In the genomic region with DNA sequence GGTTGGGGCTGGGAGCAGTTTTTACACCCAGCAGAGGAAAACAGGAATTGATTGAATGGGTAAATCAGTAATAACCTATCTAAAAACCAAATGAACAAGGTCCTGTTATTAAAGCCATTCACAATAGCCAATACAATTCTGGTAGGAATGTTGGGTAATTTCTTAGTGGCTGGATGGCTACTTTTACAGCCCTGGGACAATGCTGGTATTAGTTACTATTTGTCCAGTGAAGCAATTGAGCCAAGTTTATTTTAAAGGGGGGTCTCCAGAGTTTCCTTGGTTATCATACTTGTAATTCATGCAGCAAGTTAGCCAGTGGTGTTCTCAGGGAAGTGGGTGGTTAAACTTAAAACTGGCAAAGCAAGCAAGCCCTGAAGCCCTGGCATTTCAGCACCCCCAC, we compare ENCODE assay signal across 29 cellular contexts.
"Had no signal": no experiment of that assay in that cellular context is flagged by ENCODE, and none has a peak within 500 bp of the region (broad histone marks: within the 10 kb centered on the region; RNA-seq: fewer than 3 reads in every experiment).

No MANE protein-coding gene starts in this region.

- H3K4me1 Mint-ChIP-seq: activated CD4-positive, alpha-beta memory T cell treated with anti-CD3 and anti-CD28 coated beads, Interleukin-2, amount 10 ng/mL, durations not matched to agents 7 days and 5 days; activated CD4-positive, alpha-beta T cell treated with anti-CD3 and anti-CD28 coated beads, Interleukin-2, amount 10 ng/mL, durations not matched to agents 7 days and 5 days; activated T-helper 17 cell treated with anti-CD3 and anti-CD28 coated beads, Interleukin-2, amount 50 U/mL, for 72 hours had no signal

- ATAC-seq: activated T-cell treated with anti-CD3 and anti-CD28 coated beads, Interleukin-2, amount 50 U/mL, for 4 hours; activated T-helper 17 cell treated with anti-CD3 and anti-CD28 coated beads, Interleukin-2, amount 50 U/mL, for 72 hours; gastroesophageal sphincter; WTC11 had no signal

- H3K4me3 Mint-ChIP-seq: activated CD4-positive, alpha-beta memory T cell treated with anti-CD3 and anti-CD28 coated beads, Interleukin-2, amount 10 ng/mL, durations not matched to agents 7 days and 5 days; activated CD4-positive, alpha-beta T cell treated with anti-CD3 and anti-CD28 coated beads, Interleukin-2, amount 10 ng/mL, durations not matched to agents 7 days and 5 days; activated naive CD8-positive, alpha-beta T cell; activated T-cell treated with anti-CD3 and anti-CD28 coated beads, Interleukin-2, amount 50 U/mL, for 4 hours; activated T-helper 17 cell treated with anti-CD3 and anti-CD28 coated beads, Interleukin-2, amount 50 U/mL, for 72 hours; brain; WTC11 had no signal

- H3K4me1 ChIP-seq: breast epithelium, colonic mucosa, esophagus squamous epithelium had no signal

- H3K27ac ChIP-seq: adrenal gland, breast epithelium, cardiac muscle cell, colonic mucosa, epithelial cell of prostate, esophagus squamous epithelium, gastroesophageal sphincter, VCaP had no signal

- H3K9me3 Mint-ChIP-seq: activated CD4-positive, alpha-beta memory T cell treated with anti-CD3 and anti-CD28 coated beads, Interleukin-2, amount 10 ng/mL, durations not matched to agents 7 days and 5 days; activated CD4-positive, alpha-beta T cell treated with anti-CD3 and anti-CD28 coated beads, Interleukin-2, amount 10 ng/mL, durations not matched to agents 7 days and 5 days; activated T-cell treated with anti-CD3 and anti-CD28 coated beads, Interleukin-2, amount 50 U/mL, for 4 hours; brain; WTC11 had no signal

- DNase-seq: activated CD4-positive, alpha-beta memory T cell treated with anti-CD3 and anti-CD28 coated beads, Interleukin-2, amount 10 ng/mL, durations not matched to agents 7 days and 5 days; activated CD4-positive, alpha-beta T cell treated with anti-CD3 and anti-CD28 coated beads for 1 hour; activated CD4-positive, alpha-beta T cell treated with anti-CD3 and anti-CD28 coated beads for 4 hours; activated CD4-positive, alpha-beta T cell treated with anti-CD3 and anti-CD28 coated beads, Interleukin-2, amount 10 ng/mL, durations not matched to agents 7 days and 5 days; activated CD4-positive, alpha-beta T cell treated with anti-CD3 and anti-CD28 coated beads, Interleukin-2, amount 50 U/mL, for 4 hours; activated effector memory CD4-positive, alpha-beta T cell treated with Interleukin-2 at 50 U/mL for 16 hours; activated gamma-delta T cell treated with Interleukin-2 at 50 U/mL for 16 hours; activated naive CD4-positive, alpha-beta T cell treated with anti-CD3 and anti-CD28 coated beads, Interleukin-2, amount 50 U/mL, for 16 hours; activated naive CD4-positive, alpha-beta T cell treated with Interleukin-2 at 50 U/mL for 16 hours; activated T-cell treated with anti-CD3 and anti-CD28 coated beads, Interleukin-2, amount 50 U/mL, for 4 hours; adrenal gland; amygdala; aorta; central memory CD4-positive, alpha-beta T cell; cerebellar nuclear complex; colonic mucosa; effector CD8-positive, alpha-beta T cell; esophagus squamous epithelium; foreskin melanocyte; T-helper 2 cell had no signal

- H3K27ac Mint-ChIP-seq: activated CD4-positive, alpha-beta memory T cell treated with anti-CD3 and anti-CD28 coated beads, Interleukin-2, amount 10 ng/mL, durations not matched to agents 7 days and 5 days; activated CD4-positive, alpha-beta T cell treated with anti-CD3 and anti-CD28 coated beads, Interleukin-2, amount 10 ng/mL, durations not matched to agents 7 days and 5 days; activated naive CD8-positive, alpha-beta T cell; activated T-helper 17 cell treated with anti-CD3 and anti-CD28 coated beads, Interleukin-2, amount 50 U/mL, for 72 hours; WTC11 had no signal

- H3K36me3 Mint-ChIP-seq: activated naive CD8-positive, alpha-beta T cell; brain; WTC11 had no signal

- H3K27me3 ChIP-seq: adrenal gland, breast epithelium, cardiac muscle cell, colonic mucosa, esophagus squamous epithelium, gastroesophageal sphincter had no signal

- H3K9me3 ChIP-seq: adrenal gland, breast epithelium, colonic mucosa, esophagus squamous epithelium, gastroesophageal sphincter had no signal

- H3K36me3 ChIP-seq: adrenal gland, breast epithelium, cardiac muscle cell, colonic mucosa, esophagus squamous epithelium, gastroesophageal sphincter had no signal

- H3K4me3 ChIP-seq: adrenal gland, breast epithelium, cardiac muscle cell, colonic mucosa, esophagus squamous epithelium, gastroesophageal sphincter had no signal

- H3K27me3 Mint-ChIP-seq: activated CD4-positive, alpha-beta memory T cell treated with anti-CD3 and anti-CD28 coated beads, Interleukin-2, amount 10 ng/mL, durations not matched to agents 7 days and 5 days; activated CD4-positive, alpha-beta T cell treated with anti-CD3 and anti-CD28 coated beads, Interleukin-2, amount 10 ng/mL, durations not matched to agents 7 days and 5 days; brain had no signal
